1 cellular context compared by ENCODE assay signal in the genomic region with DNA sequence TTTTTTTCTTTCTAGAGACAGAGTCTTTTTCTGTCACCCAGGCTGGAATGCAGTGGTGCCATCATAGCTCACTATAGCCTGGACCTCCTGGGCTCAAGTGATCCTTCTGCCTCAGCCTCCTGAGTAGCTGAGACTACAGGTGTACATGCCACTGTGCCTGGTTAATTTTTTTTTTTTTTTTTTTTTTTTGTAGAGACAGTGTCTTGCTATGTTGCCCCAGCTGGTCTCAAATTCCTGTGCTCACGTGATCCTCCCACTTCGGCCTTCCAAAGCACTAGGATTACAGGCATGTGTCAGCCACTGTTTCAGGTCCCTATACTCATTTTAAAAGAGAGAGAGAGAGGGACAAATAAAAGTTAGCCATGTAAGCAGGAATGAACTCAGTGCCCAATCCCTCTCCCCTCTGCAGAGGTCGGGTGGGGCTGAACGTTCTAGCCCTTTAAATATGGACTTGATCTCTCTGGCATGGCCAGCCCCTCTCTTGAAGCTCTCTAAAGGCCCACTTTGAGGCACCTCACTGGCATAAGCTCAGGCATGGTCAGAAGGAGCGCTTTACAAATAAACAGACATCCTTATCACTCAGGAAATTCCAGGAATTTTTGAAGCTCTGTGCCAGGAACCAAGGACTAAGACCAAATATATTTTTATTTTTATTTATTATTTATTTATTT.
TF ChIP-seq lines count a peak whose summit lies in the region.

No MANE protein-coding gene starts in this region.

TF ChIP-seq in A549, 52 proteins besides CTCF, POLR2A, EP300 and RAD21 (continued from another document):
- TF ChIP-seq, protein P1, sequence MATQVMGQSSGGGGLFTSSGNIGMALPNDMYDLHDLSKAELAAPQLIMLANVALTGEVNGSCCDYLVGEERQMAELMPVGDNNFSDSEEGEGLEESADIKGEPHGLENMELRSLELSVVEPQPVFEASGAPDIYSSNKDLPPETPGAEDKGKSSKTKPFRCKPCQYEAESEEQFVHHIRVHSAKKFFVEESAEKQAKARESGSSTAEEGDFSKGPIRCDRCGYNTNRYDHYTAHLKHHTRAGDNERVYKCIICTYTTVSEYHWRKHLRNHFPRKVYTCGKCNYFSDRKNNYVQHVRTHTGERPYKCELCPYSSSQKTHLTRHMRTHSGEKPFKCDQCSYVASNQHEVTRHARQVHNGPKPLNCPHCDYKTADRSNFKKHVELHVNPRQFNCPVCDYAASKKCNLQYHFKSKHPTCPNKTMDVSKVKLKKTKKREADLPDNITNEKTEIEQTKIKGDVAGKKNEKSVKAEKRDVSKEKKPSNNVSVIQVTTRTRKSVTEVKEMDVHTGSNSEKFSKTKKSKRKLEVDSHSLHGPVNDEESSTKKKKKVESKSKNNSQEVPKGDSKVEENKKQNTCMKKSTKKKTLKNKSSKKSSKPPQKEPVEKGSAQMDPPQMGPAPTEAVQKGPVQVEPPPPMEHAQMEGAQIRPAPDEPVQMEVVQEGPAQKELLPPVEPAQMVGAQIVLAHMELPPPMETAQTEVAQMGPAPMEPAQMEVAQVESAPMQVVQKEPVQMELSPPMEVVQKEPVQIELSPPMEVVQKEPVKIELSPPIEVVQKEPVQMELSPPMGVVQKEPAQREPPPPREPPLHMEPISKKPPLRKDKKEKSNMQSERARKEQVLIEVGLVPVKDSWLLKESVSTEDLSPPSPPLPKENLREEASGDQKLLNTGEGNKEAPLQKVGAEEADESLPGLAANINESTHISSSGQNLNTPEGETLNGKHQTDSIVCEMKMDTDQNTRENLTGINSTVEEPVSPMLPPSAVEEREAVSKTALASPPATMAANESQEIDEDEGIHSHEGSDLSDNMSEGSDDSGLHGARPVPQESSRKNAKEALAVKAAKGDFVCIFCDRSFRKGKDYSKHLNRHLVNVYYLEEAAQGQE (IDR thresholded peaks at IDR 0.05) = no peak
- TF ChIP-seq GATA3 (IDR thresholded peaks at IDR 0.05; ENCODE audit: borderline replicate concordance) = peak; percentile 29; the same call in 1 of the 2 replicates
- no peak for TF ChIP-seq PHF8 (IDR thresholded peaks at IDR 0.05; ENCODE audit: borderline replicate concordance, low read depth)
- no peak for TF ChIP-seq ZNF302 (CRISPR knock-in tag; IDR thresholded peaks at IDR 0.05)
- no peak for TF ChIP-seq FOXS1 (CRISPR knock-in tag; IDR thresholded peaks at IDR 0.05)
- TF ChIP-seq ZFP36 (IDR thresholded peaks at IDR 0.05; ENCODE audit: borderline replicate concordance, partially characterized antibody) = no peak
- TF ChIP-seq, protein P2, sequence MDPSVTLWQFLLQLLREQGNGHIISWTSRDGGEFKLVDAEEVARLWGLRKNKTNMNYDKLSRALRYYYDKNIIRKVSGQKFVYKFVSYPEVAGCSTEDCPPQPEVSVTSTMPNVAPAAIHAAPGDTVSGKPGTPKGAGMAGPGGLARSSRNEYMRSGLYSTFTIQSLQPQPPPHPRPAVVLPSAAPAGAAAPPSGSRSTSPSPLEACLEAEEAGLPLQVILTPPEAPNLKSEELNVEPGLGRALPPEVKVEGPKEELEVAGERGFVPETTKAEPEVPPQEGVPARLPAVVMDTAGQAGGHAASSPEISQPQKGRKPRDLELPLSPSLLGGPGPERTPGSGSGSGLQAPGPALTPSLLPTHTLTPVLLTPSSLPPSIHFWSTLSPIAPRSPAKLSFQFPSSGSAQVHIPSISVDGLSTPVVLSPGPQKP (IDR thresholded peaks at IDR 0.05; ENCODE audit: low read depth, low read length) = no peak
- TF ChIP-seq ZC3H11A (IDR thresholded peaks at IDR 0.05) = no peak
